Comparison of ENCODE assay signal across 12 cellular contexts in genomic region chr10:62085404-62085803, GRCh38.
DNase-seq lines count a peak whose midpoint lies in the region; TF ChIP-seq lines count a peak whose summit lies in the region.
"Had no signal": no experiment of that assay in that cellular context is flagged by ENCODE, and none has a peak within 500 bp of the region (broad histone marks: within the 10 kb centered on the region; RNA-seq: fewer than 3 reads in every experiment).

No MANE protein-coding gene starts in this region.

- H3K4me3 Mint-ChIP-seq in nephron, result no peak overlapping the region
- H3K4me3 Mint-ChIP-seq: activated T-cell treated with anti-CD3 and anti-CD28 coated beads, Interleukin-2, amount 50 U/mL, for 4 hours had no signal

- H2AFZ ChIP-seq in GM23248, result no peak overlapping the region

- 96 to 100% methylated on average over 2 of the region's 2 CpGs for WGBS in GM23248 (ENCODE audit: low coverage in 1 of 2, low lambda C conversion rate in 2 of 2, missing lambda C conversion rate in 2 of 2), 2 experiments

- no peak for TF ChIP-seq CTCF in nephron (IDR thresholded peaks at IDR 0.05; ENCODE audit: unreplicated experiment in 3 of 3)

- H3K27me3 Mint-ChIP-seq in nephron (ENCODE audit: low read depth), result no peaks in the 10 kb centered on the region

- H3K9me3 ChIP-seq in BLaER1 treated with 17β-estradiol and CSF1 and Interleukin-3, amounts not matched to agents 10 nM and 100 nM (replicated peaks in 1 of 11), result peaks cover 0 to 23% (median 15%) of the 10 kb centered on the region in 11 experiments; a peak in 13 of 22 replicates
- H3K9me3 ChIP-seq in GM23248 (ENCODE audit: low read depth) (no peaks in the 10 kb centered on the region), adipocyte (ENCODE audit: control insufficient read depth, low read length) (no peaks in the 10 kb centered on the region)
- H3K9me3 ChIP-seq: Peyer's patch had no signal

- no peak overlapping the region for H3K4me2 ChIP-seq in BLaER1 treated with 17β-estradiol and CSF1 and Interleukin-3, amounts not matched to agents 10 nM and 100 nM
- H3K4me2 ChIP-seq in GM23248 (ENCODE audit: unreplicated experiment), result peak overlapping the region; percentile 59

- no peaks in the 10 kb centered on the region; a peak in 3 of 22 replicates for H3K27me3 ChIP-seq in BLaER1 treated with 17β-estradiol and CSF1 and Interleukin-3, amounts not matched to agents 10 nM and 100 nM
- H3K27me3 ChIP-seq in GM23248 (replicated peaks; ENCODE audit: insufficient read depth), result no peaks in the 10 kb centered on the region
- no peaks in the 10 kb centered on the region for H3K27me3 ChIP-seq in adipocyte (replicated peaks; ENCODE audit: control insufficient read depth, insufficient read depth, low read length)
- H3K27me3 ChIP-seq: cardiac muscle cell, Peyer's patch had no signal

- H3K9me3 Mint-ChIP-seq in nephron, result no peaks in the 10 kb centered on the region
- H3K9me3 Mint-ChIP-seq: activated T-cell treated with anti-CD3 and anti-CD28 coated beads, Interleukin-2, amount 50 U/mL, for 4 hours had no signal

- H3K79me2 ChIP-seq in GM23248 (ENCODE audit: insufficient read depth), result peaks cover 57% of the 10 kb centered on the region

- peaks cover 83% of the 10 kb centered on the region for H3F3A ChIP-seq in GM23248 (ENCODE audit: insufficient read depth)

- H3K4me1 ChIP-seq in BLaER1 treated with 17β-estradiol and CSF1 and Interleukin-3, amounts not matched to agents 10 nM and 100 nM, result peaks cover 36 to 62% (median 53%) of the 10 kb centered on the region in 10 experiments
- peaks cover 62% of the 10 kb centered on the region for H3K4me1 ChIP-seq in GM23248 (ENCODE audit: insufficient read depth)
- H3K4me1 ChIP-seq in adipocyte (ENCODE audit: control insufficient read depth, insufficient read depth, low read length), result peaks cover 92% of the 10 kb centered on the region

- peaks cover 56 to 81% (median 68%) of the 10 kb centered on the region in 11 experiments for H3K36me3 ChIP-seq in BLaER1 treated with 17β-estradiol and CSF1 and Interleukin-3, amounts not matched to agents 10 nM and 100 nM
- H3K36me3 ChIP-seq in GM23248 (ENCODE audit: low read depth), result peaks cover 47% of the 10 kb centered on the region
- peaks cover 51% of the 10 kb centered on the region for H3K36me3 ChIP-seq in adipocyte (ENCODE audit: control insufficient read depth, insufficient read depth, low read length, severe bottlenecking)
- H3K36me3 ChIP-seq: cardiac muscle cell had no signal

- peak overlapping the region; percentile 86 to 93 (median 92) for H3K27ac Mint-ChIP-seq in nephron

- in situ Hi-C loops in GM23248 (cut with MboI), result no loop called here

- no peaks in the 10 kb centered on the region for H3K9me2 ChIP-seq in GM23248 (ENCODE audit: insufficient read depth)

- H3K9ac ChIP-seq in BLaER1 treated with 17β-estradiol and CSF1 and Interleukin-3, amounts not matched to agents 10 nM and 100 nM, result no peak overlapping the region
- H3K9ac ChIP-seq in GM23248 (no peak overlapping the region), adipocyte (ENCODE audit: low read length) (peak overlapping the region; percentile 84)

- peaks cover 55% of the 10 kb centered on the region for H3K36me3 Mint-ChIP-seq in nephron (ENCODE audit: low read depth)

- peaks cover 0 to 81% (median 0%) of the 10 kb centered on the region in 11 experiments; a peak in 3 of 22 replicates for H4K20me1 ChIP-seq in BLaER1 treated with 17β-estradiol and CSF1 and Interleukin-3, amounts not matched to agents 10 nM and 100 nM
- H4K20me1 ChIP-seq in GM23248 (ENCODE audit: insufficient read depth), result no peaks in the 10 kb centered on the region

- peaks cover 61% of the 10 kb centered on the region for H3K4me1 Mint-ChIP-seq in nephron

- DNase-seq in GM23248 (no peak), adipocyte (ENCODE audit: low read depth) (no peak), NCI-H345 (lab: John Stamatoyannopoulos, UW) (no peak), HPDE6-E6E7 (ENCODE audit: extremely low spot score) (no peak), NAMALWA (ENCODE audit: low spot score) (no peak), SHP77 (lab: John Stamatoyannopoulos, UW) (no peak)
- DNase-seq: activated T-cell treated with anti-CD3 and anti-CD28 coated beads, Interleukin-2, amount 50 U/mL, for 4 hours; NCI-H1048; Peyer's patch had no signal

- peak overlapping the region in 6 of 11 experiments; percentile 5 to 89 (median 58); a peak in 6 of 22 replicates for H3K27ac ChIP-seq in BLaER1 treated with 17β-estradiol and CSF1 and Interleukin-3, amounts not matched to agents 10 nM and 100 nM
- peak overlapping the region; percentile 93 for H3K27ac ChIP-seq in GM23248
- H3K27ac ChIP-seq: cardiac muscle cell had no signal

- no peak overlapping the region for H3K4me3 ChIP-seq in BLaER1 treated with 17β-estradiol and CSF1 and Interleukin-3, amounts not matched to agents 10 nM and 100 nM
- H3K4me3 ChIP-seq in GM23248 (no peak overlapping the region), adipocyte (ENCODE audit: low read length) (no peak overlapping the region)
- H3K4me3 ChIP-seq: cardiac muscle cell, Peyer's patch had no signal
